15 cellular contexts compared by ENCODE assay signal in genomic region chr22:45207981-45208664, GRCh38. TPM values are rescaled to one million over a fixed set of nuclear protein-coding genes. Genes with fewer than 3 reads are reported as not detected.
A peak's percentile ranks its signal among the peaks of the same experiment; 100 is the strongest.
DNase-seq lines count a peak whose midpoint lies in the region; ATAC-seq and TF ChIP-seq lines count a peak whose summit lies in the region.
"Had no signal": no experiment of that assay in that cellular context is flagged by ENCODE, and none has a peak within 500 bp of the region (broad histone marks: within the 10 kb centered on the region; RNA-seq: fewer than 3 reads in every experiment).

No MANE protein-coding gene starts in this region.

- peak overlapping the region; percentile 29 for H3K4me3 Mint-ChIP-seq in osteocyte (ENCODE audit: unreplicated experiment)
- H3K4me3 Mint-ChIP-seq: CD4-positive, CD25-positive, alpha-beta regulatory T cell; T-helper 2 cell treated with Interferon-gamma antibody and Interleukin-4, amounts not matched to agents 5 μg/mL and 100 μg/mL, for 36 hours had no signal

- no peaks in the 10 kb centered on the region for H3K9me3 Mint-ChIP-seq in osteocyte (ENCODE audit: unreplicated experiment)
- H3K9me3 Mint-ChIP-seq: CD4-positive, CD25-positive, alpha-beta regulatory T cell; T-helper 2 cell treated with Interferon-gamma antibody and Interleukin-4, amounts not matched to agents 5 μg/mL and 100 μg/mL, for 36 hours had no signal

- no peak for TF ChIP-seq CTCF in RWPE1 (conservative IDR thresholded peaks at IDR 0.05; ENCODE audit: low read depth)
- no peak for TF ChIP-seq CTCF in dorsolateral prefrontal cortex (IDR thresholded peaks at IDR 0.05 in 54 of 56, conservative IDR thresholded peaks at IDR 0.05 in 2 of 56; ENCODE audit: low read depth in 1 of 56, partially characterized antibody in 56 of 56)
- TF ChIP-seq CTCF in osteocyte (IDR thresholded peaks at IDR 0.05): no peak

- DNase-seq in D341Med (ENCODE audit: low spot score) (peak; percentile 12), RWPE1 (ENCODE audit: low spot score) (no peak), dorsolateral prefrontal cortex (peak in 3 of 10 donors; percentile 22 to 62 (median 61)), osteocyte (ENCODE audit: extremely low spot score, unreplicated experiment) (no peak), epidermal melanocyte (ENCODE audit: insufficient read length, low spot score) (no peak), middle frontal gyrus (ENCODE audit: extremely low spot score, low spot score) (no peak)
- DNase-seq: activated CD8-positive, alpha-beta memory T cell treated with anti-CD3 and anti-CD28 coated beads for 24 hours; CD4-positive, CD25-positive, alpha-beta regulatory T cell; esophagus squamous epithelium; left cardiac atrium; NCI-H1436 treated with DMSO at 0.1 percent for 48 hours had no signal

- CTCF ChIA-PET in RWPE1 (lab: Yijun Ruan, JAX): no interaction called here

- no peaks in the 10 kb centered on the region for H3K27me3 ChIP-seq in dorsolateral prefrontal cortex
- H3K27me3 ChIP-seq: esophagus squamous epithelium, tibial nerve had no signal

- POLR2A ChIA-PET in RWPE1 (lab: Yijun Ruan, JAX; ENCODE audit: low non-redundant PET): no interaction called here

- H3K4me1 Mint-ChIP-seq in osteocyte (ENCODE audit: unreplicated experiment): peaks cover 50% of the 10 kb centered on the region

- no peaks in the 10 kb centered on the region for H3K27me3 Mint-ChIP-seq in osteocyte (ENCODE audit: unreplicated experiment)
- H3K27me3 Mint-ChIP-seq: CD4-positive, CD25-positive, alpha-beta regulatory T cell had no signal

- H3K27ac Mint-ChIP-seq in osteocyte (ENCODE audit: unreplicated experiment): peak overlapping the region; percentile 92
- H3K27ac Mint-ChIP-seq: T-helper 2 cell treated with Interferon-gamma antibody and Interleukin-4, amounts not matched to agents 5 μg/mL and 100 μg/mL, for 36 hours had no signal

- no peak for ATAC-seq in GM18867 (IDR thresholded peaks at IDR 0.05; ENCODE audit: unreplicated experiment)
- ATAC-seq in GM19035 (IDR thresholded peaks at IDR 0.05; ENCODE audit: unreplicated experiment): no peak
- ATAC-seq: left cardiac atrium had no signal

- H3K27ac ChIP-seq in RWPE1 (peak overlapping the region; percentile 95), dorsolateral prefrontal cortex (peak overlapping the region in 58 of 59 donors; percentile 73 to 100 (median 96))

- intact Hi-C loops in dorsolateral prefrontal cortex (cut with DNase I): loop anchor here (2.0 to 10.0 kb wide), 4 partner anchors 45 to 57 kb away; partner anchors contain the start of gene NUP50 (in 2 of the 2)

- H3K36me3 Mint-ChIP-seq in osteocyte (ENCODE audit: unreplicated experiment): peaks cover 3% of the 10 kb centered on the region

- peak overlapping the region in 42 of 59 donors; percentile 49 to 82 (median 70) for H3K4me3 ChIP-seq in dorsolateral prefrontal cortex
- H3K4me3 ChIP-seq: esophagus squamous epithelium, tibial nerve had no signal

RNA-seq across cellular contexts. Expression of gene KIAA0930, which starts 32.6 kb away (rescaled TPM):
- total RNA-seq in dorsolateral prefrontal cortex: 100 to 1,000 TPM; 174 to 603 (median 325) TPM
- 53.1 and 64.7 TPM in 2 replicates for total RNA-seq in osteocyte

RNA-seq across cellular contexts. Expression of gene NUP50, which starts 44.4 kb away (rescaled TPM):
- 10 to 100 TPM; 27.1 to 82.5 (median 51.9) TPM for total RNA-seq in dorsolateral prefrontal cortex
- total RNA-seq in osteocyte: 44.1 and 48.3 TPM in 2 replicates
